Comparison of ENCODE assay signal across 11 cellular contexts in genomic region chr15:85073556-85074194, GRCh38.
DNase-seq lines count a peak whose midpoint lies in the region; TF ChIP-seq lines count a peak whose summit lies in the region.
"Had no signal": no experiment of that assay in that cellular context is flagged by ENCODE, and none has a peak within 500 bp of the region (broad histone marks: within the 10 kb centered on the region; RNA-seq: fewer than 3 reads in every experiment).

No MANE protein-coding gene starts in this region.

- 89 to 95% (median 91%) methylated on average over 3 of the region's 3 CpGs for WGBS in spleen, 5 donors

- no peak overlapping the region for H3K4me3 Mint-ChIP-seq in activated CD4-positive, alpha-beta T cell treated with anti-CD3 and anti-CD28 coated beads, Interleukin-2, amount 10 ng/mL, durations not matched to agents 24 days and 14 days
- H3K4me3 Mint-ChIP-seq in T-helper 2 cell treated with Interferon-gamma antibody and Interleukin-4, amounts not matched to agents 5 μg/mL and 100 μg/mL, for 36 hours = no peak overlapping the region
- H3K4me3 Mint-ChIP-seq: activated naive CD8-positive, alpha-beta T cell treated with anti-CD3 and anti-CD28 coated beads, Interleukin-2, amount 10 ng/mL, durations not matched to agents 7 days and 5 days; mesothelial cell of epicardium had no signal

- H3K27me3 ChIP-seq in osteoblast (ENCODE audit: insufficient read depth, low read length) (no peaks in the 10 kb centered on the region), spleen (replicated peaks in 1 of 7) (no peaks in the 10 kb centered on the region)

- peaks cover 11% of the 10 kb centered on the region for H3K4me1 Mint-ChIP-seq in activated CD4-positive, alpha-beta T cell treated with anti-CD3 and anti-CD28 coated beads, Interleukin-2, amount 10 ng/mL, durations not matched to agents 24 days and 14 days
- peaks cover 10% of the 10 kb centered on the region for H3K4me1 Mint-ChIP-seq in T-helper 2 cell treated with Interferon-gamma antibody and Interleukin-4, amounts not matched to agents 5 μg/mL and 100 μg/mL, for 36 hours (ENCODE audit: low read depth)
- H3K4me1 Mint-ChIP-seq: mesothelial cell of epicardium had no signal

- H3K4me2 ChIP-seq in osteoblast (ENCODE audit: insufficient read depth, low read length) = no peak overlapping the region

- H3K4me1 ChIP-seq in osteoblast (ENCODE audit: insufficient read depth, low read length) (no peaks in the 10 kb centered on the region), spleen (no peaks in the 10 kb centered on the region)

- H3K4me3 ChIP-seq in osteoblast (ENCODE audit: insufficient read depth, low read length) = no peak overlapping the region
- H3K4me3 ChIP-seq in spleen = no peak overlapping the region

- H2AFZ ChIP-seq in osteoblast (ENCODE audit: low read length) = no peak overlapping the region

- H3K9me3 ChIP-seq in osteoblast (ENCODE audit: low read depth, low read length) (no peaks in the 10 kb centered on the region), spleen (no peaks in the 10 kb centered on the region)

- TF ChIP-seq CTCF in osteoblast (IDR thresholded peaks at IDR 0.05; ENCODE audit: extremely low read depth, low read depth, low read length) = no peak
- no peak for TF ChIP-seq CTCF in spleen (IDR thresholded peaks at IDR 0.05 in 8 of 11, conservative IDR thresholded peaks at IDR 0.05 in 3 of 11)

- H3K27ac ChIP-seq in osteoblast (ENCODE audit: low read depth, low read length) = no peak overlapping the region
- no peak overlapping the region for H3K27ac ChIP-seq in spleen

- DNase-seq in activated CD4-positive, alpha-beta T cell treated with anti-CD3 and anti-CD28 coated beads, Interleukin-2, amount 10 ng/mL, durations not matched to agents 24 days and 14 days = no peak
- DNase-seq in activated CD4-positive, alpha-beta T cell treated with anti-CD3 and anti-CD28 coated beads for 1 hour = no peak
- DNase-seq in HCEC 1CT (peak; percentile 47), osteoblast (ENCODE audit: insufficient read length, low spot score, missing footprints) (peak; percentile 63), spleen (no peak), NCI-H1048 (lab: John Stamatoyannopoulos, UW) (no peak)
- peak; percentile 32 for DNase-seq in T-helper 2 cell treated with Interferon-gamma antibody and Interleukin-4, amounts not matched to agents 5 μg/mL and 100 μg/mL, for 36 hours (ENCODE audit: low spot score)
- no peak for DNase-seq in effector CD8-positive, alpha-beta T cell (lab: John Stamatoyannopoulos, UW)
- DNase-seq: activated naive CD8-positive, alpha-beta T cell treated with anti-CD3 and anti-CD28 coated beads, Interleukin-2, amount 10 ng/mL, durations not matched to agents 7 days and 5 days; NCI-H2029 had no signal

- H3K36me3 Mint-ChIP-seq in activated CD4-positive, alpha-beta T cell treated with anti-CD3 and anti-CD28 coated beads, Interleukin-2, amount 10 ng/mL, durations not matched to agents 24 days and 14 days (ENCODE audit: low read depth) = peaks cover 14% of the 10 kb centered on the region
- peaks cover 5% of the 10 kb centered on the region for H3K36me3 Mint-ChIP-seq in T-helper 2 cell treated with Interferon-gamma antibody and Interleukin-4, amounts not matched to agents 5 μg/mL and 100 μg/mL, for 36 hours (ENCODE audit: low read depth)

- H3K79me2 ChIP-seq in osteoblast (ENCODE audit: insufficient read depth, low read length) = peaks cover 2% of the 10 kb centered on the region

- peak overlapping the region; percentile 39 for H3K27ac Mint-ChIP-seq in activated CD4-positive, alpha-beta T cell treated with anti-CD3 and anti-CD28 coated beads, Interleukin-2, amount 10 ng/mL, durations not matched to agents 24 days and 14 days
- no peak overlapping the region for H3K27ac Mint-ChIP-seq in T-helper 2 cell treated with Interferon-gamma antibody and Interleukin-4, amounts not matched to agents 5 μg/mL and 100 μg/mL, for 36 hours
- H3K27ac Mint-ChIP-seq: activated naive CD8-positive, alpha-beta T cell treated with anti-CD3 and anti-CD28 coated beads, Interleukin-2, amount 10 ng/mL, durations not matched to agents 7 days and 5 days; mesothelial cell of epicardium had no signal

- intact Hi-C loops in activated CD4-positive, alpha-beta T cell treated with anti-CD3 and anti-CD28 coated beads, Interleukin-2, amount 10 ng/mL, durations not matched to agents 24 days and 14 days (cut with micrococcal nuclease) = loop anchor here (1.0 kb wide), 1 partner anchor 93 kb away; no protein-coding TSS in a partner anchor
- intact Hi-C loops in spleen (cut with DNase I; ENCODE audit: low total_unique reads) = no loop called here

- no peaks in the 10 kb centered on the region for H3K9me3 Mint-ChIP-seq in activated CD4-positive, alpha-beta T cell treated with anti-CD3 and anti-CD28 coated beads, Interleukin-2, amount 10 ng/mL, durations not matched to agents 24 days and 14 days
- no peaks in the 10 kb centered on the region for H3K9me3 Mint-ChIP-seq in T-helper 2 cell treated with Interferon-gamma antibody and Interleukin-4, amounts not matched to agents 5 μg/mL and 100 μg/mL, for 36 hours
- H3K9me3 Mint-ChIP-seq: activated naive CD8-positive, alpha-beta T cell treated with anti-CD3 and anti-CD28 coated beads, Interleukin-2, amount 10 ng/mL, durations not matched to agents 7 days and 5 days had no signal

- TF ChIP-seq POLR2A in spleen (IDR thresholded peaks at IDR 0.05) = no peak

- no peaks in the 10 kb centered on the region for H3K27me3 Mint-ChIP-seq in activated CD4-positive, alpha-beta T cell treated with anti-CD3 and anti-CD28 coated beads, Interleukin-2, amount 10 ng/mL, durations not matched to agents 24 days and 14 days
- H3K27me3 Mint-ChIP-seq in T-helper 2 cell treated with Interferon-gamma antibody and Interleukin-4, amounts not matched to agents 5 μg/mL and 100 μg/mL, for 36 hours (ENCODE audit: low read depth) = no peaks in the 10 kb centered on the region
- H3K27me3 Mint-ChIP-seq: activated naive CD8-positive, alpha-beta T cell treated with anti-CD3 and anti-CD28 coated beads, Interleukin-2, amount 10 ng/mL, durations not matched to agents 7 days and 5 days had no signal

- no peaks in the 10 kb centered on the region for H3K36me3 ChIP-seq in osteoblast (ENCODE audit: insufficient read depth, low read length)
- peaks cover 0 to 82% (median 1%) of the 10 kb centered on the region in 6 donors for H3K36me3 ChIP-seq in spleen

- peaks cover 3% of the 10 kb centered on the region for H4K20me1 ChIP-seq in osteoblast (ENCODE audit: insufficient read depth, low read length)

Comparison
In these comparisons a context has a peak if more than half of its experiments do, and no peak if none do; other contexts are left out.
1. DNase-seq: peak in HCEC 1CT (single experiment), T-helper 2 cell treated with Interferon-gamma antibody and Interleukin-4, amounts not matched to agents 5 μg/mL and 100 μg/mL, for 36 hours (single experiment) and osteoblast (single experiment); none in activated CD4-positive, alpha-beta T cell treated with anti-CD3 and anti-CD28 coated beads, Interleukin-2, amount 10 ng/mL, durations not matched to agents 24 days and 14 days (single experiment), activated CD4-positive, alpha-beta T cell treated with anti-CD3 and anti-CD28 coated beads for 1 hour (single experiment), spleen (single experiment), effector CD8-positive, alpha-beta T cell (single experiment) and NCI-H1048 (single experiment).